Comparison of ENCODE assay signal across 29 cellular contexts in genomic region chr20:22410556-22411130, GRCh38.
"Had no signal": no experiment of that assay in that cellular context is flagged by ENCODE, and none has a peak within 500 bp of the region (broad histone marks: within the 10 kb centered on the region; RNA-seq: fewer than 3 reads in every experiment).

No MANE protein-coding gene starts in this region.

- H3K4me3 ChIP-seq: esophagus muscularis mucosa, left lung, lung, ovary, psoas muscle, smooth muscle cell, tibial nerve had no signal

- H3K4me3 Mint-ChIP-seq: activated naive CD4-positive, alpha-beta T cell treated with anti-CD3 and anti-CD28 coated beads for 36 hours; activated naive CD8-positive, alpha-beta T cell treated with anti-CD3 and anti-CD28 coated beads, Interleukin-2, amount 10 ng/mL, durations not matched to agents 7 days and 5 days; activated T-helper 1 cell treated with anti-CD3 and anti-CD28 coated beads, Interleukin-12 subunit alpha, Interleukin-12 subunit beta, Interleukin-2, Interleukin-4 antibody, amounts not matched to agents 30 ng/mL and 10 ng/mL and 1 ng/mL, durations not matched to agents 14 hours and 24 hours and 36 hours; naive thymus-derived CD4-positive, alpha-beta T cell; T-helper 1 cell treated with Interleukin-12 subunit alpha and Interleukin-12 subunit beta and Interleukin-4 antibody, amounts not matched to agents 30 μg/mL and 1 μg/mL, for 36 hours had no signal

- DNase-seq: activated CD4-positive, alpha-beta T cell treated with anti-CD3 and anti-CD28 coated beads for 48 hours; activated CD4-positive, alpha-beta T cell treated with anti-CD3 and anti-CD28 coated beads, Interleukin-2, amount 50 U/mL, for 48 hours; activated CD8-positive, alpha-beta memory T cell treated with anti-CD3 and anti-CD28 coated beads, Interleukin-2, amount 50 U/mL, for 4 hours; activated effector memory CD4-positive, alpha-beta T cell treated with anti-CD3 and anti-CD28 coated beads, Interleukin-2, amount 50 U/mL, for 16 hours; activated naive CD4-positive, alpha-beta T cell treated with anti-CD3 and anti-CD28 coated beads for 36 hours; activated naive CD8-positive, alpha-beta T cell treated with anti-CD3 and anti-CD28 coated beads, Interleukin-2, amount 10 ng/mL, durations not matched to agents 7 days and 5 days; activated T-cell treated with anti-CD3 and anti-CD28 coated beads, Interleukin-2, amount 50 U/mL, for 1 hour; caudate nucleus; cortex of kidney; foreskin melanocyte; left lung; midbrain; naive thymus-derived CD4-positive, alpha-beta T cell; ovary; psoas muscle; stimulated activated CD4-positive, alpha-beta T cell treated with anti-CD3 and anti-CD28 coated beads, Interleukin-15, amount 100 ng/mL, for 24 hours; stimulated activated CD4-positive, alpha-beta T cell treated with anti-CD3 and anti-CD28 coated beads, Interleukin-2, amount 100 ng/mL, for 24 hours; stimulated activated naive CD4-positive, alpha-beta T cell; SW 1271; T-helper 9 cell had no signal

- H3K36me3 Mint-ChIP-seq: activated naive CD8-positive, alpha-beta T cell treated with anti-CD3 and anti-CD28 coated beads, Interleukin-2, amount 10 ng/mL, durations not matched to agents 7 days and 5 days; naive thymus-derived CD4-positive, alpha-beta T cell had no signal

- H3K27me3 Mint-ChIP-seq: activated naive CD8-positive, alpha-beta T cell treated with anti-CD3 and anti-CD28 coated beads, Interleukin-2, amount 10 ng/mL, durations not matched to agents 7 days and 5 days had no signal

- H3K9me3 ChIP-seq: esophagus muscularis mucosa, left lung, ovary, psoas muscle, tibial nerve had no signal

- H3K27me3 ChIP-seq: left lung, ovary, tibial nerve had no signal

- H3K36me3 ChIP-seq: esophagus muscularis mucosa, left lung, ovary, tibial nerve had no signal

- H3K27ac Mint-ChIP-seq: activated naive CD4-positive, alpha-beta T cell treated with anti-CD3 and anti-CD28 coated beads for 36 hours; activated naive CD8-positive, alpha-beta T cell treated with anti-CD3 and anti-CD28 coated beads, Interleukin-2, amount 10 ng/mL, durations not matched to agents 7 days and 5 days; activated T-helper 1 cell treated with anti-CD3 and anti-CD28 coated beads, Interleukin-12 subunit alpha, Interleukin-12 subunit beta, Interleukin-2, Interleukin-4 antibody, amounts not matched to agents 30 ng/mL and 10 ng/mL and 1 ng/mL, durations not matched to agents 14 hours and 24 hours and 36 hours; naive thymus-derived CD4-positive, alpha-beta T cell; T-helper 1 cell treated with Interleukin-12 subunit alpha and Interleukin-12 subunit beta and Interleukin-4 antibody, amounts not matched to agents 30 μg/mL and 1 μg/mL, for 36 hours had no signal

- H3K27ac ChIP-seq: esophagus muscularis mucosa, ovary, psoas muscle, tibial nerve, VCaP had no signal

- ATAC-seq: naive thymus-derived CD4-positive, alpha-beta T cell had no signal

- H3K4me1 Mint-ChIP-seq: activated naive CD8-positive, alpha-beta T cell treated with anti-CD3 and anti-CD28 coated beads, Interleukin-2, amount 10 ng/mL, durations not matched to agents 7 days and 5 days had no signal

- H3K4me2 ChIP-seq: smooth muscle cell had no signal

- FAIRE-seq: astrocyte, TTC549 had no signal

- H3K4me1 ChIP-seq: esophagus muscularis mucosa, psoas muscle, tibial nerve had no signal
